18 cellular contexts compared by ENCODE assay signal in the genomic region with DNA sequence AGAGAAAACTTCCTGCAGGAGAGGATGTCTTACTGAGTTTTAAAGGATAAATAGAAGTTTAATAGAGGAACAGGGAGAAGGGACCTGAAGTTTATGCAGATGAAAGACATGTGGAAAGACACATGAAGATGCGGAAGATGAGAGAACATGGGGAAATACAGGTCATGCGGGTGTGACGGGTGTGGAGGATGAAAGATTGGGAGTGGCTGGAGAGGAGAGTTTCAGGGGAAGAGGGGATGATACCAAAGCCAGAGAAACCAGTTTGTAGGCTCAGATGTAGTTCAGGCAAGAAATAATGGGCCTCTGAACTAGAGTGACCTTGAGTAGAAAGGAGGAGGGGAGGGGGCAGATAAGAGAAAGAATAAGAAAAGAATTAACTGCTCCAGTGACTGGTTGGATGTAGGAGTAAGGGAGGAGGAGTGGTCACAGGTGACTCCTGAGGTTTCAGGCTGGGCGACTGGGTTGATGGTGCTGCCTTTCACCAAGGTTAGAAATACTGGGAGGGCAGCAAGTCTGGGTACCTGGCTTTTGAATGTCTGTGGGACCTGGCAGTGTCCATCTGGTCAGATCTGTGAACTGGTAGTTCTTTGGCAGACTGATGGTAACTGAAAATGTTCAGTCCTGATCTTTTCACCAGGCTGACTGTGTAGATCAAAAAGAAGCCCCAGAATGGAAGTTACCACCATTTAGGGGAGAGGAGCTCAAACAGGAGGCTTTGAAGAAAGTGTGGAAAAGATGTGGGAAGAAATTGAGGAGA.
DNase-seq lines count a peak whose midpoint lies in the region; ATAC-seq and TF ChIP-seq lines count a peak whose summit lies in the region.
"Had no signal": no experiment of that assay in that cellular context is flagged by ENCODE, and none has a peak within 500 bp of the region (broad histone marks: within the 10 kb centered on the region; RNA-seq: fewer than 3 reads in every experiment).

No MANE protein-coding gene starts in this region.

- H3K27ac Mint-ChIP-seq in CD8-positive, alpha-beta T cell: peak overlapping the region; percentile 87
- H3K27ac Mint-ChIP-seq in natural killer cell: peak overlapping the region; percentile 54 to 83

- BruUV-seq in PC-9 (replicated peaks; lab: Mats Ljungman, UMichigan): no TSS peak

- POLR2A ChIA-PET in CD8-positive, alpha-beta T cell (lab: Charles Lee): interaction anchor here (3.2 kb wide), 1 partner anchor 13 kb away, joined by 10 read pairs; no protein-coding TSS in a partner anchor
- POLR2A ChIA-PET in PC-9 (lab: Charles Lee; ENCODE audit: unreplicated experiment): no interaction called here

- H3K4me1 ChIP-seq in BLaER1 (peaks cover 56% of the 10 kb centered on the region), PC-9 (replicated peaks; ENCODE audit: insufficient read depth) (no peaks in the 10 kb centered on the region; the same call in 1 of the 2 replicates)
- peaks cover 23% of the 10 kb centered on the region for H3K4me1 ChIP-seq in CD8-positive, alpha-beta T cell (ENCODE audit: insufficient read depth, low read length)

- H3K4me1 Mint-ChIP-seq in CD8-positive, alpha-beta T cell (ENCODE audit: low read depth): peaks cover 46% of the 10 kb centered on the region
- H3K4me1 Mint-ChIP-seq in natural killer cell: peaks cover 32 to 49% of the 10 kb centered on the region in 2 donors

- intact Hi-C loops in CD8-positive, alpha-beta T cell (cut with DNase I, micrococcal nuclease): loop anchor here in 1 of 2 experiments (2.0 to 5.0 kb wide), 2 partner anchors 27 to 117 kb away; no protein-coding TSS in a partner anchor
- intact Hi-C loops in natural killer cell (cut with micrococcal nuclease) (loop anchor here (1.0 kb wide), 1 partner anchor 20 kb away; no protein-coding TSS in a partner anchor), PC-9 (cut with micrococcal nuclease; ENCODE audit: unreplicated experiment) (no loop called here)

- ATAC-seq in CD8-positive, alpha-beta T cell: no peak
- no peak for ATAC-seq in natural killer cell
- no peak for ATAC-seq in GM18909 (IDR thresholded peaks at IDR 0.05; ENCODE audit: poor library complexity, unreplicated experiment)
- ATAC-seq: left colon, right cardiac atrium had no signal

- peaks cover 91% of the 10 kb centered on the region for H4K20me1 ChIP-seq in BLaER1
- no peaks in the 10 kb centered on the region; the same call in 1 of the 2 replicates for H4K20me1 ChIP-seq in PC-9 (ENCODE audit: insufficient read depth)

- no peak overlapping the region for H3K9ac ChIP-seq in BLaER1

- H3K4me2 ChIP-seq in BLaER1 (peak overlapping the region; percentile 76), PC-9 (no peak overlapping the region)

- CTCF ChIA-PET in CD8-positive, alpha-beta T cell (lab: Charles Lee): no interaction called here
- CTCF ChIA-PET in PC-9 (lab: Charles Lee): no interaction called here

- H3F3A ChIP-seq in PC-9 (ENCODE audit: insufficient read depth, low read depth): no peaks in the 10 kb centered on the region; the same call in 1 of the 2 replicates

- H3K36me3 Mint-ChIP-seq in CD8-positive, alpha-beta T cell: peaks cover 25% of the 10 kb centered on the region
- no peaks in the 10 kb centered on the region for H3K36me3 Mint-ChIP-seq in natural killer cell

- no peaks in the 10 kb centered on the region for H3K27me3 Mint-ChIP-seq in CD8-positive, alpha-beta T cell (ENCODE audit: low read depth)
- H3K27me3 Mint-ChIP-seq in natural killer cell (ENCODE audit: low read depth in 2 of 2): no peaks in the 10 kb centered on the region
- H3K27me3 Mint-ChIP-seq: IgD-negative memory B cell had no signal

- H3K9me2 ChIP-seq in PC-9 (ENCODE audit: insufficient read depth): no peaks in the 10 kb centered on the region

- 0 out of 2 replicates have a peak overlapping the region, but pooled peaks have one; percentile 7 for H3K27ac ChIP-seq in BLaER1
- no peak overlapping the region for H3K27ac ChIP-seq in CD8-positive, alpha-beta T cell (ENCODE audit: low read depth, low read length)
- no peak overlapping the region for H3K27ac ChIP-seq in PC-9
- H3K27ac ChIP-seq: stomach had no signal

- DNase-seq in CD8-positive, alpha-beta T cell: no peak
- DNase-seq in cerebellum (ENCODE audit: low spot score): peak; percentile 43
- no peak for DNase-seq in natural killer cell
- no peak for DNase-seq in GM19240 (ENCODE audit: insufficient read length, low spot score)
- DNase-seq in PC-9: no peak
- DNase-seq: activated CD4-positive, alpha-beta T cell treated with anti-CD3 and anti-CD28 coated beads, Interleukin-2, amount 50 U/mL, for 1 hour; activated naive CD4-positive, alpha-beta T cell treated with anti-CD3 and anti-CD28 coated beads, Interleukin-2, amount 50 U/mL, for 16 hours; effector CD8-positive, alpha-beta T cell; left colon; MV-4-11; NCI-H1930; NCI-H510A treated with DMSO at 0.1 percent for 48 hours; right cardiac atrium; stomach; T-helper 9 cell had no signal

- peaks cover 6% of the 10 kb centered on the region for H3K9me3 ChIP-seq in BLaER1
- H3K9me3 ChIP-seq in CD8-positive, alpha-beta T cell (ENCODE audit: low read length): no peaks in the 10 kb centered on the region
- H3K9me3 ChIP-seq in PC-9 (ENCODE audit: insufficient read depth, low read depth): no peaks in the 10 kb centered on the region
- H3K9me3 ChIP-seq: stomach had no signal

- H3K4me3 ChIP-seq in BLaER1: no peak overlapping the region
- H3K4me3 ChIP-seq in CD8-positive, alpha-beta T cell (ENCODE audit: low read depth, low read length): no peak overlapping the region
- H3K4me3 ChIP-seq in PC-9: no peak overlapping the region
- H3K4me3 ChIP-seq: stomach had no signal

- H3K36me3 ChIP-seq in BLaER1 (peaks cover 79% of the 10 kb centered on the region), PC-9 (ENCODE audit: low read depth) (0 out of 2 replicates have a peak, but pooled peaks cover 3% of the 10 kb centered on the region)
- H3K36me3 ChIP-seq in CD8-positive, alpha-beta T cell (ENCODE audit: insufficient read depth, low read length): no peaks in the 10 kb centered on the region

- H3K27me3 ChIP-seq in BLaER1 (no peaks in the 10 kb centered on the region), PC-9 (ENCODE audit: insufficient read depth, low read depth) (no peaks in the 10 kb centered on the region)
- H3K27me3 ChIP-seq in CD8-positive, alpha-beta T cell (ENCODE audit: insufficient read depth, low read length): no peaks in the 10 kb centered on the region
- H3K27me3 ChIP-seq: stomach had no signal

- no peaks in the 10 kb centered on the region for H3K9me3 Mint-ChIP-seq in CD8-positive, alpha-beta T cell
- no peaks in the 10 kb centered on the region for H3K9me3 Mint-ChIP-seq in natural killer cell
- H3K9me3 Mint-ChIP-seq: IgD-negative memory B cell had no signal

- H2AFZ ChIP-seq in PC-9: no peak overlapping the region

- TF ChIP-seq CTCF in CD8-positive, alpha-beta T cell (IDR thresholded peaks at IDR 0.05): no peak
- TF ChIP-seq CTCF in natural killer cell (IDR thresholded peaks at IDR 0.05) (no peak), PC-9 (conservative IDR thresholded peaks at IDR 0.05) (no peak)

- H3K4me3 Mint-ChIP-seq in CD8-positive, alpha-beta T cell: no peak overlapping the region
- peak overlapping the region; percentile 82 for H3K4me3 Mint-ChIP-seq in natural killer cell

- H3K79me2 ChIP-seq in PC-9 (ENCODE audit: low read depth): peaks cover 4% of the 10 kb centered on the region; the same call in 1 of the 2 replicates
